ENCODE assay signal across 10 cellular contexts in genomic region chr3:141302364-141303141, GRCh38.
DNase-seq lines count a peak whose midpoint lies in the region; ATAC-seq and TF ChIP-seq lines count a peak whose summit lies in the region.
"Had no signal": no experiment of that assay in that cellular context is flagged by ENCODE, and none has a peak within 500 bp of the region (broad histone marks: within the 10 kb centered on the region; RNA-seq: fewer than 3 reads in every experiment).

No MANE protein-coding gene starts in this region.

- H3K27ac Mint-ChIP-seq in CD8-positive, alpha-beta memory T cell = no peak overlapping the region
- H3K27ac Mint-ChIP-seq: activated CD8-positive, alpha-beta T cell treated with anti-CD3 and anti-CD28 coated beads, Interleukin-2, amount 10 ng/mL, durations not matched to agents 7 days and 5 days had no signal

- in situ Hi-C loops in GM13976 (cut with MboI; ENCODE audit: low sequenced_read_pairs, unreplicated experiment) = loop anchor here (10.0 kb wide), 1 partner anchor 252 kb away; no protein-coding TSS in a partner anchor

- H3K27ac ChIP-seq in smooth muscle cell (ENCODE audit: low read depth) = peak overlapping the region; percentile 42
- no peak overlapping the region for H3K27ac ChIP-seq in CD8-positive, alpha-beta memory T cell (ENCODE audit: low read depth, low read length)
- H3K27ac ChIP-seq: Peyer's patch had no signal

- 55% methylated on average over 7 of the region's 7 CpGs for WGBS in smooth muscle cell (ENCODE audit: low lambda C conversion rate)

- H3K36me3 Mint-ChIP-seq in CD8-positive, alpha-beta memory T cell = peaks cover 0 to 6% (median 1%) of the 10 kb centered on the region in 3 donors

- H3K36me3 ChIP-seq in smooth muscle cell (ENCODE audit: low read depth) = no peaks in the 10 kb centered on the region
- no peaks in the 10 kb centered on the region for H3K36me3 ChIP-seq in CD8-positive, alpha-beta memory T cell (ENCODE audit: insufficient read depth, low read length)
- H3K36me3 ChIP-seq: Peyer's patch had no signal

- H3K79me2 ChIP-seq in smooth muscle cell (ENCODE audit: low read depth) = no peaks in the 10 kb centered on the region

- no peak for TF ChIP-seq CTCF in GM13976 (IDR thresholded peaks at IDR 0.05; ENCODE audit: borderline replicate concordance, control extremely low read depth, extremely low read depth, insufficient read depth, missing control alignments)
- peak; percentile 2 for TF ChIP-seq CTCF in smooth muscle cell (IDR thresholded peaks at IDR 0.05; ENCODE audit: borderline replicate concordance, insufficient read depth, poor library complexity, severe bottlenecking)

- H3K4me3 Mint-ChIP-seq in CD8-positive, alpha-beta memory T cell = no peak overlapping the region
- H3K4me3 Mint-ChIP-seq: activated CD8-positive, alpha-beta T cell treated with anti-CD3 and anti-CD28 coated beads, Interleukin-2, amount 10 ng/mL, durations not matched to agents 7 days and 5 days had no signal

- peaks cover 16 to 26% (median 25%) of the 10 kb centered on the region in 3 donors for H3K4me1 Mint-ChIP-seq in CD8-positive, alpha-beta memory T cell

- POLR2A ChIA-PET in CD8-positive, alpha-beta memory T cell (lab: Charles Lee) = interaction anchor here (0.5 to 1.1 kb wide), 2 partner anchors 9 to 71 kb away, joined by 4 to 7 read pairs; partner anchors contain the start of gene PXYLP1

- CTCF ChIA-PET in CD8-positive, alpha-beta memory T cell (lab: Charles Lee) = interaction anchor here (0.7 to 8.3 kb wide), 11 partner anchors 9 to 151 kb away, joined by 3 to 84 read pairs (median 5); partner anchors contain the start of gene PXYLP1

- H3K27me3 ChIP-seq in smooth muscle cell (ENCODE audit: low read depth) = no peaks in the 10 kb centered on the region
- no peaks in the 10 kb centered on the region for H3K27me3 ChIP-seq in CD8-positive, alpha-beta memory T cell (ENCODE audit: insufficient read depth, low read length, poor library complexity, severe bottlenecking)
- H3K27me3 ChIP-seq: Peyer's patch had no signal

- no peaks in the 10 kb centered on the region for H3K9me3 ChIP-seq in smooth muscle cell (replicated peaks; ENCODE audit: low read depth)
- H3K9me3 ChIP-seq in CD8-positive, alpha-beta memory T cell (ENCODE audit: low read length) = no peaks in the 10 kb centered on the region
- H3K9me3 ChIP-seq: Peyer's patch had no signal

- no peaks in the 10 kb centered on the region for H3K4me1 ChIP-seq in smooth muscle cell (ENCODE audit: low read depth)
- H3K4me1 ChIP-seq in CD8-positive, alpha-beta memory T cell (ENCODE audit: insufficient read depth, low read length) = peaks cover 30% of the 10 kb centered on the region
- H3K4me1 ChIP-seq: Peyer's patch had no signal

- H4K20me1 ChIP-seq in smooth muscle cell (ENCODE audit: low read depth) = no peaks in the 10 kb centered on the region

- H3K27me3 Mint-ChIP-seq in CD8-positive, alpha-beta memory T cell = no peaks in the 10 kb centered on the region

- no peaks in the 10 kb centered on the region for H3K9me3 Mint-ChIP-seq in CD8-positive, alpha-beta memory T cell

- H3K4me2 ChIP-seq in smooth muscle cell = no peak overlapping the region

- H3F3A ChIP-seq in smooth muscle cell (ENCODE audit: low read depth) = no peaks in the 10 kb centered on the region

- DNase-seq in GM13976 (ENCODE audit: low spot score) = peak; percentile 29
- DNase-seq in T1000 (lab: John Stamatoyannopoulos, UW) = peak; percentile 78
- peak; percentile 65 for DNase-seq in fibroblast of the conjunctiva (ENCODE audit: low read depth)
- DNase-seq in smooth muscle cell (lab: John Stamatoyannopoulos, UW; ENCODE audit: unreplicated experiment) = no peak
- DNase-seq in activated naive CD4-positive, alpha-beta T cell treated with Interleukin-2 at 50 U/mL for 16 hours = no peak
- DNase-seq in CD8-positive, alpha-beta memory T cell = no peak

- H3K9ac ChIP-seq in smooth muscle cell (ENCODE audit: low read depth) = no peak overlapping the region

- H2AFZ ChIP-seq in smooth muscle cell (ENCODE audit: low read depth) = no peak overlapping the region

- ATAC-seq in HG03571 (IDR thresholded peaks at IDR 0.05; ENCODE audit: unreplicated experiment) (no peak), HG03432 (IDR thresholded peaks at IDR 0.05; ENCODE audit: unreplicated experiment) (no peak)

- H3K4me3 ChIP-seq in smooth muscle cell = no peak overlapping the region
- no peak overlapping the region for H3K4me3 ChIP-seq in CD8-positive, alpha-beta memory T cell (ENCODE audit: low read length)
- H3K4me3 ChIP-seq: Peyer's patch had no signal

Comparison
In these comparisons a context has a peak if more than half of its experiments do, and no peak if none do; other contexts are left out.
1. DNase-seq: peak in GM13976 (single experiment), T1000 (single experiment) and fibroblast of the conjunctiva (single experiment); none in smooth muscle cell (single experiment), activated naive CD4-positive, alpha-beta T cell treated with Interleukin-2 at 50 U/mL for 16 hours (single experiment) and CD8-positive, alpha-beta memory T cell (0 of 5).